17 cellular contexts compared by ENCODE assay signal in the genomic region with DNA sequence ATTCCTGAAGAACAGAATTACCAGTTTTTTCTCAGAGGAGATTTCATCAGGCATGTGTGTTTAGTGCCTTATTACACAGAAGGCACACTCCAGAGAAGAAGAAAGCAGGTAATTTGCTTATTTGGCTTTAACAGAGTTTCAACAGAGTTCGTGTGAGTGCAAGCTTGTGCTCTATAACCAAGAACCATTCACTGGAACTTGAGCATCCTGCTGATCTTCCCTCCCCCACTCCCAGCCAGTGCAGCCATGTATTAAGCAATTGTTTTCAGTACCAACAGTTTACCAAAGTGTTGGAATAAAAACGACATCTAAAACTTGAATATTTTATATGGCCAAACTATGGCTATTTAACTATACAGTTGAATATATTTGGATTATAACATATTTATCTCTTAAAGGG. TPM values are rescaled to one million over a fixed set of nuclear protein-coding genes. Genes with fewer than 3 reads are reported as not detected.
DNase-seq lines count a peak whose midpoint lies in the region; ATAC-seq, FAIRE-seq and TF ChIP-seq lines count a peak whose summit lies in the region.
"Had no signal": no experiment of that assay in that cellular context is flagged by ENCODE, and none has a peak within 500 bp of the region (broad histone marks: within the 10 kb centered on the region; RNA-seq: fewer than 3 reads in every experiment).

No MANE protein-coding gene starts in this region.

- no peak for ATAC-seq in A549
- ATAC-seq in GM18873 (IDR thresholded peaks at IDR 0.05; ENCODE audit: low FRiP score, unreplicated experiment): peak; percentile 26

- WGBS in A549 (ENCODE audit: missing lambda C conversion rate): 35% methylated on average over 2 of the region's 2 CpGs
- 30 to 41% methylated on average over 2 of the region's 2 CpGs for WGBS in tibial nerve, 2 donors

- H3K27me3 ChIP-seq in tibial nerve: no peaks in the 10 kb centered on the region

- TF ChIP-seq POLR2A in A549 (IDR thresholded peaks at IDR 0.05; ENCODE audit: low read length) (no peak), tibial nerve (IDR thresholded peaks at IDR 0.05) (no peak)

- H3K27ac ChIP-seq in A549 (peak overlapping the region in 1 of 2 experiments; percentile 45; a peak in 2 of 6 replicates), tibial nerve (peak overlapping the region in 2 of 4 donors; percentile 53 to 81)
- H3K27ac ChIP-seq: KMS-11, neutrophil had no signal

- TF ChIP-seq CTCF in A549 (IDR thresholded peaks at IDR 0.05) (no peak), fibroblast of pulmonary artery (IDR thresholded peaks at IDR 0.05; ENCODE audit: low read length, missing control alignments) (no peak), tibial nerve (IDR thresholded peaks at IDR 0.05) (no peak)

- no peak for FAIRE-seq in A549 (lab: Jason Lieb, UNC)

- TF ChIP-seq EP300 in A549 (IDR thresholded peaks at IDR 0.05) (no peak), tibial nerve (IDR thresholded peaks at IDR 0.05) (no peak)

- no peaks in the 10 kb centered on the region for H3K9me3 ChIP-seq in A549
- H3K9me3 ChIP-seq in tibial nerve: no peaks in the 10 kb centered on the region
- H3K9me3 ChIP-seq: neutrophil had no signal

- POLR2A ChIA-PET in A549 (lab: Yijun Ruan, JAX): no interaction called here

- H3K4me1 ChIP-seq in A549: peaks cover 68% of the 10 kb centered on the region
- H3K4me1 ChIP-seq in tibial nerve: peaks cover 0 to 83% (median 32%) of the 10 kb centered on the region in 4 donors

- peak overlapping the region; percentile 93 for H3K4me2 ChIP-seq in A549
- H3K4me2 ChIP-seq: KMS-11 had no signal

- no peak for TF ChIP-seq RAD21 in A549 (conservative IDR thresholded peaks at IDR 0.05 in 1 of 2, IDR thresholded peaks at IDR 0.05 in 1 of 2)

- no peak for DNase-seq in A549 (ENCODE audit: low read depth in 1 of 2, low spot score in 1 of 2)
- DNase-seq in HuH-7 (ENCODE audit: low spot score): peak; percentile 11
- DNase-seq in fibroblast of pulmonary artery (ENCODE audit: low read depth): peak; percentile 31
- DNase-seq in A172 (ENCODE audit: low spot score): no peak
- no peak for DNase-seq in tibial nerve (ENCODE audit: low spot score in 2 of 2)
- no peak for DNase-seq in amniotic stem cell (lab: John Stamatoyannopoulos, UW)
- DNase-seq in epidermal melanocyte (ENCODE audit: insufficient read length, low spot score): no peak
- DNase-seq: activated B cell treated with CpG ODN at 0.5 μM for 24 hours; activated CD8-positive, alpha-beta memory T cell treated with anti-CD3 and anti-CD28 coated beads, Interleukin-2, amount 50 U/mL, for 4 hours; activated naive CD4-positive, alpha-beta T cell treated with anti-CD3 and anti-CD28 coated beads for 36 hours; GOT3; NCI-H1694; NCI-H524 treated with DMSO at 0.1 percent for 48 hours; stimulated activated CD4-positive, alpha-beta T cell treated with anti-CD3 and anti-CD28 coated beads, Interleukin-4, amount 100 ng/mL, for 4 hours had no signal

- H3K4me3 ChIP-seq in A549 (no peak overlapping the region), fibroblast of pulmonary artery (replicated peaks; ENCODE audit: low read depth, low read length) (no peak overlapping the region), tibial nerve (no peak overlapping the region)

- no peaks in the 10 kb centered on the region for H3K36me3 ChIP-seq in tibial nerve
- H3K36me3 ChIP-seq: neutrophil had no signal

- CTCF ChIA-PET in A549 (lab: Yijun Ruan, JAX): no interaction called here

TF ChIP-seq in A549, 52 proteins besides CTCF, POLR2A, EP300 and RAD21:
- TF ChIP-seq CBX2 (IDR thresholded peaks at IDR 0.05; ENCODE audit: borderline replicate concordance, low read depth): no peak
- TF ChIP-seq RCOR1 (IDR thresholded peaks at IDR 0.05; ENCODE audit: low read depth, low read length): no peak
- no peak for TF ChIP-seq BHLHE40 (IDR thresholded peaks at IDR 0.05; ENCODE audit: low read depth, low read length)

RNA-seq across cellular contexts. Expression of a gene that starts 4.3 kb away (rescaled TPM):
- polyA plus RNA-seq in A549 (2011; rRNA removed): 216 and 245 TPM in 2 replicates
- polyA plus RNA-seq in A549 (2012; cell fraction: cytosol; rRNA removed): 254 and 257 TPM in 2 replicates
- 137 and 208 TPM in 2 replicates for polyA plus RNA-seq in A549 (2012; cell fraction: nucleus; rRNA removed)
- polyA plus RNA-seq in A549 (2017; fragmentation: RNase III; extraction: RNeasy Plus Mini Kit Qiagen cat#74134 plus additional on column Dnase treatment): 208 to 225 TPM (median 217 TPM) in 3 replicates
- polyA minus RNA-seq in A549 (2011; rRNA and poly(A)+ RNA removed): 111 and 113 TPM in 2 replicates
- 224 and 279 TPM in 2 replicates for total RNA-seq in A172 (2014; rRNA removed; shearing (Covaris generic))
- total RNA-seq in tibial nerve: 100 to 1,000 TPM; 106 to 175 (median 157) TPM

Comparison
In these comparisons a context has a peak if more than half of its experiments do, and no peak if none do; other contexts are left out.
1. DNase-seq: peak in HuH-7 (single experiment) and fibroblast of pulmonary artery (single experiment); none in A549 (0 of 2), A172 (single experiment), tibial nerve (0 of 2), amniotic stem cell (single experiment) and epidermal melanocyte (single experiment).